9 cellular contexts compared by ENCODE assay signal in genomic region chr11:64880240-64881001, GRCh38. TPM values are rescaled to one million over a fixed set of nuclear protein-coding genes. Genes with fewer than 3 reads are reported as not detected.
DNase-seq lines count a peak whose midpoint lies in the region; ATAC-seq, FAIRE-seq and TF ChIP-seq lines count a peak whose summit lies in the region.
"Had no signal": no experiment of that assay in that cellular context is flagged by ENCODE, and none has a peak within 500 bp of the region (broad histone marks: within the 10 kb centered on the region; RNA-seq: fewer than 3 reads in every experiment).

No MANE protein-coding gene starts in this region.

- H3K9ac ChIP-seq in BLaER1 (peak overlapping the region; percentile 90), GM12878 (ENCODE audit: control insufficient read depth, insufficient read depth, low read length) (peak overlapping the region; percentile 25)

- H3K4me3 ChIP-seq in BLaER1 = peak overlapping the region; percentile 95
- peak overlapping the region; percentile 96; the same call in 1 of the 2 replicates for H3K4me3 ChIP-seq in GM12878

- H3K4me1 ChIP-seq in BLaER1 (peaks cover 82% of the 10 kb centered on the region), GM12878 (ENCODE audit: control insufficient read depth, insufficient read depth, low read length) (peaks cover 22% of the 10 kb centered on the region)

- H3K9me3 ChIP-seq in BLaER1 (no peaks in the 10 kb centered on the region), GM12878 (replicated peaks; ENCODE audit: control insufficient read depth, insufficient read depth, low read length) (no peaks in the 10 kb centered on the region)

- H3K36me3 ChIP-seq in BLaER1 = 0 out of 2 replicates have a peak, but pooled peaks cover 2% of the 10 kb centered on the region
- no peaks in the 10 kb centered on the region; a peak in 1 of 4 replicates for H3K36me3 ChIP-seq in GM12878 (ENCODE audit: control insufficient read depth in 2 of 2, insufficient read depth in 2 of 2, low read length in 1 of 2)

- CTCF ChIA-PET in GM12878 (lab: Yijun Ruan, JAX) = interaction anchor here (0.8 to 30.0 kb wide), 5 partner anchors 8 to 118 kb away, joined by 3 to 1208 read pairs (median 27); partner anchors contain the start of gene CDC42BPG

- H3K36me3 Mint-ChIP-seq in HFFc6 (ENCODE audit: low read depth) (peaks cover 23% of the 10 kb centered on the region), nephron progenitor cell (ENCODE audit: low read depth) (no peaks in the 10 kb centered on the region)

- DNase-seq in HFFc6 = no peak
- no peak for DNase-seq in GM12878 (ENCODE audit: low read depth, low spot score)
- no peak for DNase-seq in nephron progenitor cell
- no peak for DNase-seq in Ammon's horn (ENCODE audit: low spot score)
- no peak for DNase-seq in AG20443 (ENCODE audit: low spot score)

- H3K27ac Mint-ChIP-seq in HFFc6 = peak overlapping the region; percentile 91
- no peak overlapping the region for H3K27ac Mint-ChIP-seq in nephron progenitor cell

- H4K20me1 ChIP-seq in BLaER1 (peaks cover 28% of the 10 kb centered on the region), GM12878 (ENCODE audit: control insufficient read depth, insufficient read depth) (peaks cover 3% of the 10 kb centered on the region; the same call in 1 of the 2 replicates)

- no TSS peak for BruUV-seq in GM12878 (replicated peaks; lab: Mats Ljungman, UMichigan)

- TF ChIP-seq EP300 in GM12878 (IDR thresholded peaks at IDR 0.05; ENCODE audit: borderline replicate concordance in 1 of 2, control insufficient read depth in 1 of 2, low read depth in 2 of 2, low read length in 2 of 2) = no peak

- H3K27me3 Mint-ChIP-seq in HFFc6 (ENCODE audit: insufficient read depth) (peaks cover 14% of the 10 kb centered on the region), nephron progenitor cell (ENCODE audit: low read depth, poor library complexity) (peaks cover 20% of the 10 kb centered on the region)

- in situ Hi-C loops in GM12878 (cut with MboI) = no loop called here

- no peak for TF ChIP-seq CTCF in HFFc6 (IDR thresholded peaks at IDR 0.05)
- TF ChIP-seq CTCF in GM12878 (IDR thresholded peaks at IDR 0.05 in 2 of 3, conservative IDR thresholded peaks at IDR 0.05 in 1 of 3; ENCODE audit: control insufficient read depth in 2 of 3, extremely low read depth in 1 of 3, insufficient read depth in 1 of 3, low read depth in 3 of 3, low read length in 3 of 3) = no peak
- TF ChIP-seq CTCF in nephron progenitor cell (IDR thresholded peaks at IDR 0.05) = no peak

- no peak for TF ChIP-seq RAD21 in GM12878 (IDR thresholded peaks at IDR 0.05; ENCODE audit: insufficient read depth, low read depth, low read length)

- 28% methylated on average over 14 of the region's 14 CpGs for WGBS in GM12878 (ENCODE audit: insufficient coverage, insufficient replicate concordance, low lambda C conversion rate, missing lambda C conversion rate)

- peak; percentile 73 for FAIRE-seq in GM12878 (lab: Jason Lieb, UNC)

- RAD21 ChIA-PET in GM12878 (lab: Charles Lee; ENCODE audit: unreplicated experiment) = interaction anchor here (12.3 to 12.5 kb wide), 2 partner anchors 18 to 30 kb away, joined by 217 to 253 read pairs; no protein-coding TSS in a partner anchor

- no peak for TF ChIP-seq POLR2A in GM12878 (IDR thresholded peaks at IDR 0.05; ENCODE audit: low read depth, low read length)

- intact Hi-C loops in GM12878 (cut with micrococcal nuclease; ENCODE audit: unreplicated experiment) = no loop called here

- H3K4me3 Mint-ChIP-seq in HFFc6 (peak overlapping the region; percentile 9), nephron progenitor cell (peak overlapping the region; percentile 95)

- peak overlapping the region; percentile 20 for H2AFZ ChIP-seq in GM12878 (ENCODE audit: control insufficient read depth, low read depth, low read length)

- SMC1A ChIA-PET in GM12878 (lab: Charles Lee; ENCODE audit: uncharacterized antibody, unreplicated experiment) = interaction anchor here (1.0 to 11.5 kb wide), 4 partner anchors 11 to 30 kb away, joined by 4 to 227 read pairs (median 115); no protein-coding TSS in a partner anchor

- POLR2A ChIA-PET in GM12878 (lab: Charles Lee) = interaction anchor here (0.6 to 19.9 kb wide), 6 partner anchors 22 to 1042 kb away, joined by 3 to 620 read pairs (median 3); partner anchors contain the start of genes MRPL49, PRDX5 and SF1

- no peak for ATAC-seq in GM12878
- ATAC-seq in GM18867 (IDR thresholded peaks at IDR 0.05; ENCODE audit: unreplicated experiment) = no peak
- ATAC-seq in HG03571 (IDR thresholded peaks at IDR 0.05; ENCODE audit: unreplicated experiment) = no peak

- H3K9me3 Mint-ChIP-seq in HFFc6 = no peaks in the 10 kb centered on the region
- no peaks in the 10 kb centered on the region for H3K9me3 Mint-ChIP-seq in nephron progenitor cell

- H3K27ac ChIP-seq in BLaER1 = peak overlapping the region; percentile 95
- H3K27ac ChIP-seq in GM12878 (ENCODE audit: control insufficient read depth, insufficient read depth) = peak overlapping the region; percentile 97
- H3K27ac ChIP-seq: HL-60 had no signal

- H3K27me3 ChIP-seq in BLaER1 (no peaks in the 10 kb centered on the region), GM12878 (replicated peaks in 1 of 2; ENCODE audit: control insufficient read depth in 2 of 2, insufficient read depth in 2 of 2, low read length in 1 of 2) (no peaks in the 10 kb centered on the region)

- H3K4me2 ChIP-seq in BLaER1 = peak overlapping the region; percentile 96
- peak overlapping the region; percentile 98 for H3K4me2 ChIP-seq in GM12878 (ENCODE audit: control insufficient read depth, insufficient read depth)

- peaks cover 45% of the 10 kb centered on the region for H3K4me1 Mint-ChIP-seq in HFFc6 (ENCODE audit: low read depth)
- peaks cover 59% of the 10 kb centered on the region for H3K4me1 Mint-ChIP-seq in nephron progenitor cell

- H3K79me2 ChIP-seq in GM12878 (ENCODE audit: control insufficient read depth, insufficient read depth, low read length) = peaks cover 40% of the 10 kb centered on the region

RNA-seq across cellular contexts. Expression of gene EHD1, which starts 2.0 kb away (rescaled TPM):
- 100 to 1,000 TPM; 189 to 227 (median 197) TPM for total RNA-seq in HFFc6 (2021; fragmentation: NEBNext Ultra II Directional; extraction: Animal tissue kit (Norgen Biotek cat#: 25700))
- 122 and 128 TPM in 2 replicates for total RNA-seq in GM12878 (2013; cell fraction: nucleolus; rRNA removed)
- 50.9 and 64.6 TPM in 2 replicates for total RNA-seq in GM12878 (2014; rRNA removed)
- 24.3 and 24.5 TPM in 2 replicates for total RNA-seq in GM12878 (2014; rRNA removed; fragmentation: Illumina TruSeq; extraction: Trizol)
- total RNA-seq in GM12878 (2021) = 165 and 166 TPM in 2 replicates
- 43.3 TPM for polyA plus RNA-seq in GM12878 (2011; ENCODE audit: low read depth)
- polyA plus RNA-seq in GM12878 (2011; rRNA removed) = 21.0 and 50.4 TPM in 2 replicates
- 79.0 and 83.3 TPM in 2 replicates for polyA plus RNA-seq in GM12878 (2011; cell fraction: cytosol; rRNA removed)
- polyA plus RNA-seq in GM12878 (2011; cell fraction: nucleus; rRNA removed) = 107 and 190 TPM in 2 replicates
- 112 and 125 TPM in 2 replicates for polyA plus RNA-seq in GM12878 (2012)
- polyA plus RNA-seq in GM12878 (2014; fragmentation: Illumina TruSeq; extraction: Trizol) = 18.9 and 71.4 TPM in 2 replicates
- polyA plus RNA-seq in GM12878 (2014; fragmentation: Nextera tagmentation; extraction: Ambion mirVana) = 1 to 10 TPM; 1.0 to 2.2 TPM
- polyA plus RNA-seq in GM12878 (2014; rRNA removed) = 68.5 and 102 TPM in 2 replicates
- 10 to 100 TPM; 88.1 to 97.5 TPM for polyA plus RNA-seq in GM12878 (2016; fragmentation: Nextera tagmentation; extraction: Ambion mirVana)
- 75.9 and 95.9 TPM in 2 replicates for polyA minus RNA-seq in GM12878 (2011; rRNA and poly(A)+ RNA removed)
- polyA minus RNA-seq in GM12878 (2011; cell fraction: cytosol; rRNA and poly(A)+ RNA removed) = 32.5 and 39.8 TPM in 2 replicates
- polyA minus RNA-seq in GM12878 (2011; cell fraction: nucleus; rRNA and poly(A)+ RNA removed) = 37.4 and 72.2 TPM in 2 replicates

RNA-seq across cellular contexts. Expression of gene CDC42BPG, which starts 36.0 kb away (rescaled TPM):
- total RNA-seq in HFFc6 (2021; fragmentation: NEBNext Ultra II Directional; extraction: Animal tissue kit (Norgen Biotek cat#: 25700)) = under 1 TPM in 5 of 6 experiments, not detected in 1; 0.02 to 0.21 (median 0.05) TPM
- total RNA-seq in GM12878 (2013; cell fraction: nucleolus; rRNA removed) = 0.73 and 1.6 TPM in 2 replicates
- 0.11 and 1.3 TPM in 2 replicates for total RNA-seq in GM12878 (2014; rRNA removed)
- 0.09 TPM in 2 replicates for total RNA-seq in GM12878 (2014; rRNA removed; fragmentation: Illumina TruSeq; extraction: Trizol)
- total RNA-seq in GM12878 (2021) = 0.36 and 0.45 TPM in 2 replicates
- 0.10 TPM for polyA plus RNA-seq in GM12878 (2011; ENCODE audit: low read depth)
- polyA plus RNA-seq in GM12878 (2011; rRNA removed) = 0.04 and 0.12 TPM in 2 replicates
- 0.10 and 0.13 TPM in 2 replicates for polyA plus RNA-seq in GM12878 (2011; cell fraction: cytosol; rRNA removed)
- 0.48 and 0.92 TPM in 2 replicates for polyA plus RNA-seq in GM12878 (2011; cell fraction: nucleus; rRNA removed)
- polyA plus RNA-seq in GM12878 (2012) = 0.22 and 0.45 TPM in 2 replicates
- polyA plus RNA-seq in GM12878 (2014; fragmentation: Illumina TruSeq; extraction: Trizol) = 0.03 and 0.46 TPM in 2 replicates
- under 1 TPM in 1 of 2 experiments, not detected in 1; 0.02 TPM for polyA plus RNA-seq in GM12878 (2014; fragmentation: Nextera tagmentation; extraction: Ambion mirVana)
- 0.44 and 0.53 TPM in 2 replicates for polyA plus RNA-seq in GM12878 (2014; rRNA removed)
- polyA plus RNA-seq in GM12878 (2016; fragmentation: Nextera tagmentation; extraction: Ambion mirVana) = under 1 TPM; 0.04 TPM
- polyA minus RNA-seq in GM12878 (2011; rRNA and poly(A)+ RNA removed) = 0.05 TPM in 1 of 2 replicates, not detected in the other
- polyA minus RNA-seq in GM12878 (2011; cell fraction: cytosol; rRNA and poly(A)+ RNA removed) = 0.13 TPM in 1 of 2 replicates, not detected in the other
- 0.19 and 0.24 TPM in 2 replicates for polyA minus RNA-seq in GM12878 (2011; cell fraction: nucleus; rRNA and poly(A)+ RNA removed)

RNA-seq across cellular contexts. Expression of gene ATG2A, which starts 36.6 kb away (rescaled TPM):
- 10 to 100 TPM; 19.0 to 21.7 (median 20.0) TPM for total RNA-seq in HFFc6 (2021; fragmentation: NEBNext Ultra II Directional; extraction: Animal tissue kit (Norgen Biotek cat#: 25700))
- 33.5 and 35.5 TPM in 2 replicates for total RNA-seq in GM12878 (2013; cell fraction: nucleolus; rRNA removed)
- total RNA-seq in GM12878 (2014; rRNA removed) (7.4 and 10.2 TPM in 2 replicates), GM12878 (2014; rRNA removed; fragmentation: Illumina TruSeq; extraction: Trizol) (2.0 and 2.2 TPM in 2 replicates), GM12878 (2021) (16.5 and 19.0 TPM in 2 replicates)
- 3.9 TPM for polyA plus RNA-seq in GM12878 (2011; ENCODE audit: low read depth)
- polyA plus RNA-seq in GM12878 (2011; rRNA removed) (0.65 and 2.3 TPM in 2 replicates), GM12878 (2014; fragmentation: Illumina TruSeq; extraction: Trizol) (0.52 and 2.4 TPM in 2 replicates), GM12878 (2014; fragmentation: Nextera tagmentation; extraction: Ambion mirVana) (under 1 TPM; 0.08 to 0.51 TPM), GM12878 (2014; rRNA removed) (7.2 and 13.2 TPM in 2 replicates), GM12878 (2016; fragmentation: Nextera tagmentation; extraction: Ambion mirVana) (1 to 10 TPM; 6.8 to 8.3 TPM)
- 3.6 and 4.5 TPM in 2 replicates for polyA plus RNA-seq in GM12878 (2011; cell fraction: cytosol; rRNA removed)
- 27.0 and 30.1 TPM in 2 replicates for polyA plus RNA-seq in GM12878 (2011; cell fraction: nucleus; rRNA removed)
- polyA plus RNA-seq in GM12878 (2012) = 12.6 and 13.8 TPM in 2 replicates
- polyA minus RNA-seq in GM12878 (2011; rRNA and poly(A)+ RNA removed) = 5.6 and 6.2 TPM in 2 replicates
- polyA minus RNA-seq in GM12878 (2011; cell fraction: cytosol; rRNA and poly(A)+ RNA removed) = 6.5 and 6.8 TPM in 2 replicates
- 20.1 and 25.6 TPM in 2 replicates for polyA minus RNA-seq in GM12878 (2011; cell fraction: nucleus; rRNA and poly(A)+ RNA removed)

RNA-seq across cellular contexts. Expression of gene PPP2R5B, which starts 44.1 kb away (rescaled TPM):
- total RNA-seq in HFFc6 (2021; fragmentation: NEBNext Ultra II Directional; extraction: Animal tissue kit (Norgen Biotek cat#: 25700)) = 10 to 100 TPM; 16.2 to 28.1 (median 19.6) TPM
- 8.1 and 8.8 TPM in 2 replicates for total RNA-seq in GM12878 (2013; cell fraction: nucleolus; rRNA removed)
- total RNA-seq in GM12878 (2014; rRNA removed) (2.8 and 3.3 TPM in 2 replicates), GM12878 (2014; rRNA removed; fragmentation: Illumina TruSeq; extraction: Trizol) (1.2 and 1.7 TPM in 2 replicates), GM12878 (2021) (4.7 and 4.9 TPM in 2 replicates)
- polyA plus RNA-seq in GM12878 (2011; ENCODE audit: low read depth) = 8.8 TPM
- polyA plus RNA-seq in GM12878 (2011; rRNA removed) (5.0 and 6.7 TPM in 2 replicates), GM12878 (2014; fragmentation: Illumina TruSeq; extraction: Trizol) (1.4 and 1.8 TPM in 2 replicates), GM12878 (2014; fragmentation: Nextera tagmentation; extraction: Ambion mirVana) (under 1 TPM; 0.08 to 0.11 TPM), GM12878 (2014; rRNA removed) (2.2 and 3.6 TPM in 2 replicates), GM12878 (2016; fragmentation: Nextera tagmentation; extraction: Ambion mirVana) (1 to 10 TPM; 1.7 to 3.1 TPM)
- 6.8 and 7.2 TPM in 2 replicates for polyA plus RNA-seq in GM12878 (2011; cell fraction: cytosol; rRNA removed)
- 20.9 and 29.4 TPM in 2 replicates for polyA plus RNA-seq in GM12878 (2011; cell fraction: nucleus; rRNA removed)
- polyA plus RNA-seq in GM12878 (2012) = 11.9 and 13.1 TPM in 2 replicates
- 4.2 and 4.8 TPM in 2 replicates for polyA minus RNA-seq in GM12878 (2011; rRNA and poly(A)+ RNA removed)
- 2.8 and 2.9 TPM in 2 replicates for polyA minus RNA-seq in GM12878 (2011; cell fraction: cytosol; rRNA and poly(A)+ RNA removed)
- polyA minus RNA-seq in GM12878 (2011; cell fraction: nucleus; rRNA and poly(A)+ RNA removed) = 4.1 and 4.3 TPM in 2 replicates

RNA-seq across cellular contexts. Expression of gene GPHA2, which starts 55.3 kb away (rescaled TPM):
- total RNA-seq in HFFc6 (2021; fragmentation: NEBNext Ultra II Directional; extraction: Animal tissue kit (Norgen Biotek cat#: 25700)) = not detected
- total RNA-seq in GM12878 (2013; cell fraction: nucleolus; rRNA removed) = not detected in 2 replicates
- total RNA-seq in GM12878 (2014; rRNA removed) (not detected in 2 replicates), GM12878 (2014; rRNA removed; fragmentation: Illumina TruSeq; extraction: Trizol) (not detected in 2 replicates), GM12878 (2021) (not detected in 2 replicates)
- not detected for polyA plus RNA-seq in GM12878 (2011; ENCODE audit: low read depth)
- polyA plus RNA-seq in GM12878 (2011; rRNA removed) (not detected in 2 replicates), GM12878 (2014; fragmentation: Illumina TruSeq; extraction: Trizol) (not detected in 2 replicates), GM12878 (2014; fragmentation: Nextera tagmentation; extraction: Ambion mirVana) (not detected), GM12878 (2014; rRNA removed) (not detected in 2 replicates), GM12878 (2016; fragmentation: Nextera tagmentation; extraction: Ambion mirVana) (not detected)
- polyA plus RNA-seq in GM12878 (2011; cell fraction: cytosol; rRNA removed) = not detected in 2 replicates
- polyA plus RNA-seq in GM12878 (2011; cell fraction: nucleus; rRNA removed) = not detected in 2 replicates
- polyA plus RNA-seq in GM12878 (2012) = not detected in 2 replicates
- not detected in 2 replicates for polyA minus RNA-seq in GM12878 (2011; rRNA and poly(A)+ RNA removed)
- not detected in 2 replicates for polyA minus RNA-seq in GM12878 (2011; cell fraction: cytosol; rRNA and poly(A)+ RNA removed)
- polyA minus RNA-seq in GM12878 (2011; cell fraction: nucleus; rRNA and poly(A)+ RNA removed) = not detected in 2 replicates
